23 cellular contexts compared by ENCODE assay signal in the genomic region with DNA sequence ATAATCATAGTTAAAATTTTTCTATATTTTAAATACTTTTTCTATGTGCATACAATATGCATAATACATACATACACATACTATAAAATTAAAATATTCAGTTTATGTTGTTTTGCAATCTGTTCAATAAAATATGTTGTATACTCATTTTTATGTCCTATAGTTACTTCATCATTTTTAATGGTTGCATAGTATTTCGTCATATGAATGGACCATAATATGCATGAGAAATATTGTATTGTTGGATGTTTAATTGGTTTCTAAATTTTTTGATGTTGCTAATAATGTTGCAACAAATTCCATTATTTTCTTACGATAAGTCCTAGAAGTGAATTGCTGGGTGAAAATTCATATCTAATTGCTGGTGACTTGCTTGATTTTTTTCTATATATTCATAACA.
"Had no signal": no experiment of that assay in that cellular context is flagged by ENCODE, and none has a peak within 500 bp of the region (broad histone marks: within the 10 kb centered on the region; RNA-seq: fewer than 3 reads in every experiment).

No MANE protein-coding gene starts in this region.

- H3K9me3 ChIP-seq: SJSA1 had no signal

- H3K36me3 ChIP-seq: SJSA1 had no signal

- DNase-seq: Karpas-422, KG1, MM.1S, NCI-H1092 treated with DMSO at 0.1 percent for 48 hours, NCI-H1436, NCI-H187, NCI-H2029, NCI-H2081 treated with DMSO at 0.1 percent for 48 hours, NCI-H2171, NCI-H226, NCI-H446, NCI-H510A, NCI-H524 treated with DMSO at 0.1 percent for 48 hours, NCI-H69, NCI-H774, Right ventricle myocardium superior, RPMI8226, SIG-M5 had no signal

- H3K27ac ChIP-seq: HL-60, SJSA1, SK-N-MC had no signal

- H3K4me3 ChIP-seq: SJSA1, SK-N-MC had no signal

- FAIRE-seq: HTR-8/SVneo, RCC 7860 had no signal

- H3K27me3 ChIP-seq: SJSA1 had no signal
